In the genomic region with DNA sequence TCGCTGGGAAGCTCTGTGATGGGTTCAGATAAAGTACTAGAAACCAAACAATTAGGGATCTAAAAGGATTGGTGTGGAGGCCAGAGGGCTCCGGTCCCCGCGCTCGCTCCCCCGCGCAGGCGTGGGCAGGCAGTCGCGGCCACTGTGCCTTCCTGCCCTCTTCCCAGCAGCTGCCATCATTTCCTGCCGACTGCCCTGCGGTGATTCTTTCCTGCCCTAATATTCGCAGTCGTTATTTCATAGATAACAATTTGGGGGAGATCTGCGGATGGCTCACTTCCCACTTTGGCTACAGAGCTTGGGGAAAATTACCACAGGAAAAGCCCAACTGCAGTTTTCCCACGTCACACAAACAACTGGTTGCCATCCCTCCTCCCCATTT, we compare ENCODE assay signal across 11 cellular contexts. TPM values are rescaled to one million over a fixed set of nuclear protein-coding genes. Genes with fewer than 3 reads are reported as not detected.
DNase-seq lines count a peak whose midpoint lies in the region; ATAC-seq and TF ChIP-seq lines count a peak whose summit lies in the region.
"Had no signal": no experiment of that assay in that cellular context is flagged by ENCODE, and none has a peak within 500 bp of the region (broad histone marks: within the 10 kb centered on the region; RNA-seq: fewer than 3 reads in every experiment).

No MANE protein-coding gene starts in this region.

- H3K27me3 Mint-ChIP-seq in T-helper 2 cell treated with Interferon-gamma antibody and Interleukin-4, amounts not matched to agents 5 μg/mL and 100 μg/mL, for 36 hours (ENCODE audit: low read depth): peaks cover 23% of the 10 kb centered on the region

- intact Hi-C loops in esophagus squamous epithelium (cut with DNase I): no loop called here

- TF ChIP-seq POLR2A in esophagus squamous epithelium (IDR thresholded peaks at IDR 0.05): no peak

- H3K27ac Mint-ChIP-seq in T-helper 2 cell treated with Interferon-gamma antibody and Interleukin-4, amounts not matched to agents 5 μg/mL and 100 μg/mL, for 36 hours: no peak overlapping the region

- peaks cover 34% of the 10 kb centered on the region for H3K27me3 ChIP-seq in AG04450 (ENCODE audit: control insufficient read depth, insufficient read depth, low read length)
- H3K27me3 ChIP-seq in esophagus squamous epithelium: peaks cover 6 to 66% (median 15%) of the 10 kb centered on the region in 4 donors

- no peaks in the 10 kb centered on the region for H3K36me3 Mint-ChIP-seq in T-helper 2 cell treated with Interferon-gamma antibody and Interleukin-4, amounts not matched to agents 5 μg/mL and 100 μg/mL, for 36 hours (ENCODE audit: low read depth)

- H3K9me3 Mint-ChIP-seq in T-helper 2 cell treated with Interferon-gamma antibody and Interleukin-4, amounts not matched to agents 5 μg/mL and 100 μg/mL, for 36 hours: no peaks in the 10 kb centered on the region

- no peak overlapping the region for H3K4me3 Mint-ChIP-seq in T-helper 2 cell treated with Interferon-gamma antibody and Interleukin-4, amounts not matched to agents 5 μg/mL and 100 μg/mL, for 36 hours

- no peaks in the 10 kb centered on the region for H3K4me1 Mint-ChIP-seq in T-helper 2 cell treated with Interferon-gamma antibody and Interleukin-4, amounts not matched to agents 5 μg/mL and 100 μg/mL, for 36 hours (ENCODE audit: low read depth)

- H3K27ac ChIP-seq in AG04450 (ENCODE audit: low read depth, low read length) (no peak overlapping the region), esophagus squamous epithelium (no peak overlapping the region)

- peaks cover 4 to 25% (median 4%) of the 10 kb centered on the region in 3 donors for H3K4me1 ChIP-seq in esophagus squamous epithelium

- WGBS in esophagus squamous epithelium, 2 donors: 17% methylated on average over 6 to 7 of the region's 16 CpGs

- no peak for TF ChIP-seq CTCF in AG04450 (IDR thresholded peaks at IDR 0.05; ENCODE audit: low read depth, low read length)
- TF ChIP-seq CTCF in esophagus squamous epithelium (IDR thresholded peaks at IDR 0.05): no peak

- no peaks in the 10 kb centered on the region for H3K36me3 ChIP-seq in esophagus squamous epithelium
- H3K36me3 ChIP-seq: adrenal gland had no signal

- ATAC-seq in HG02642 (IDR thresholded peaks at IDR 0.05; ENCODE audit: poor library complexity, unreplicated experiment) (no peak), HG03139 (IDR thresholded peaks at IDR 0.05; ENCODE audit: unreplicated experiment) (no peak)

- H3K9me3 ChIP-seq in AG04450 (ENCODE audit: control insufficient read depth, insufficient read depth, low read length) (no peaks in the 10 kb centered on the region; the same call in 1 of the 2 replicates), esophagus squamous epithelium (no peaks in the 10 kb centered on the region)

- H3K4me3 ChIP-seq in AG04450 (ENCODE audit: low read depth, low read length): peak overlapping the region; percentile 27
- peak overlapping the region; percentile 9 to 60 (median 26) for H3K4me3 ChIP-seq in esophagus squamous epithelium

- CTCF ChIA-PET in AG04450 (lab: Charles Lee): no interaction called here

- POLR2A ChIA-PET in AG04450 (lab: Yijun Ruan, JAX): no interaction called here

- DNase-seq in AG04450 (ENCODE audit: low read depth, low spot score) (no peak), NCI-H146 treated with DMSO at 0.1 percent for 48 hours (lab: John Stamatoyannopoulos, UW; ENCODE audit: unreplicated experiment) (peak; percentile 45), esophagus squamous epithelium (lab: John Stamatoyannopoulos, UW) (no peak), occipital lobe (lab: John Stamatoyannopoulos, UW) (peak; percentile 68), EL (no peak)
- DNase-seq in T-helper 2 cell treated with Interferon-gamma antibody and Interleukin-4, amounts not matched to agents 5 μg/mL and 100 μg/mL, for 36 hours (ENCODE audit: low spot score): no peak
- DNase-seq: Calu3, T-helper 9 cell had no signal

RNA-seq across cellular contexts. Expression of gene GRIA2, which starts 2.2 kb away (rescaled TPM):
- polyA plus RNA-seq in AG04450 (2011; rRNA removed): not detected in 2 replicates
- not detected in 2 replicates for polyA minus RNA-seq in AG04450 (2011; rRNA and poly(A)+ RNA removed)
- total RNA-seq in esophagus squamous epithelium (under 1 TPM in 1 of 4 donors, not detected in 3; 0.76 TPM), occipital lobe (585 TPM)
- total RNA-seq: Calu3 had no signal

Comparison
In these comparisons a context has a peak if more than half of its experiments do, and no peak if none do; other contexts are left out.
1. DNase-seq: peak in NCI-H146 treated with DMSO at 0.1 percent for 48 hours (single experiment) and occipital lobe (single experiment); none in AG04450 (single experiment), esophagus squamous epithelium (single experiment), T-helper 2 cell treated with Interferon-gamma antibody and Interleukin-4, amounts not matched to agents 5 μg/mL and 100 μg/mL, for 36 hours (single experiment) and EL (single experiment).
2. RNA of gene GRIA2, which starts 2.2 kb away (total RNA-seq): 585 TPM in occipital lobe (single experiment); 0.76 TPM in esophagus squamous epithelium; every median in the first group is over 100 times any median in the second.